Comparison of ENCODE assay signal across 22 cellular contexts in genomic region chr4:134879019-134879418, GRCh38.
"Had no signal": no experiment of that assay in that cellular context is flagged by ENCODE, and none has a peak within 500 bp of the region (broad histone marks: within the 10 kb centered on the region; RNA-seq: fewer than 3 reads in every experiment).

No MANE protein-coding gene starts in this region.

- H3K9me3 ChIP-seq: esophagus muscularis mucosa, gastrocnemius medialis, lower lobe of right lung, mucosa of descending colon had no signal

- H3K4me3 ChIP-seq: coronary artery, dorsolateral prefrontal cortex, esophagus muscularis mucosa, gastrocnemius medialis, heart right ventricle, lower lobe of right lung, mucosa of descending colon had no signal

- FAIRE-seq: colon, endothelial cell of umbilical vein, islet of Langerhans, keratinocyte had no signal

- H3K27me3 ChIP-seq: dorsolateral prefrontal cortex, esophagus muscularis mucosa, foreskin keratinocyte, gastrocnemius medialis, heart right ventricle had no signal

- H3K4me1 ChIP-seq: esophagus muscularis mucosa, foreskin keratinocyte, gastrocnemius medialis, heart right ventricle, lower lobe of right lung had no signal

- ATAC-seq: foreskin keratinocyte, gastrocnemius medialis, heart right ventricle, left colon, left lobe of liver, left ventricle myocardium superior, lower lobe of right lung, mucosa of descending colon had no signal

- H3K27ac ChIP-seq: coronary artery, dorsolateral prefrontal cortex, esophagus muscularis mucosa, foreskin keratinocyte, gastrocnemius medialis, heart right ventricle, lower lobe of right lung had no signal

- H3K36me3 ChIP-seq: esophagus muscularis mucosa, gastrocnemius medialis, heart right ventricle, lower lobe of right lung had no signal

- DNase-seq: dermis blood vessel endothelial cell; dorsolateral prefrontal cortex; effector CD4-positive, alpha-beta T cell; effector memory CD4-positive, alpha-beta T cell; foreskin keratinocyte; gastrocnemius medialis; glutamatergic neuron; heart right ventricle; hippocampal formation; kidney glomerular epithelial cell; left colon; left ventricle myocardium superior; lower lobe of right lung; mesenchymal stem cell; mucosa of descending colon had no signal
